Comparison of ENCODE assay signal across 10 cellular contexts in genomic region chr7:55130079-55130476, GRCh38.
DNase-seq lines count a peak whose midpoint lies in the region; ATAC-seq and TF ChIP-seq lines count a peak whose summit lies in the region.
"Had no signal": no experiment of that assay in that cellular context is flagged by ENCODE, and none has a peak within 500 bp of the region (broad histone marks: within the 10 kb centered on the region; RNA-seq: fewer than 3 reads in every experiment).

No MANE protein-coding gene starts in this region.

- no peak for TF ChIP-seq POLR2A in body of pancreas (IDR thresholded peaks at IDR 0.05)

- intact Hi-C loops in body of pancreas (cut with DNase I) = no loop called here

- H3K9me3 ChIP-seq in body of pancreas (no peaks in the 10 kb centered on the region), subcutaneous abdominal adipose tissue (ENCODE audit: control insufficient read depth in 5 of 5, low read length in 5 of 5) (no peaks in the 10 kb centered on the region)
- H3K9me3 ChIP-seq: neutrophil had no signal

- no peaks in the 10 kb centered on the region for H3K36me3 ChIP-seq in body of pancreas (replicated peaks in 1 of 2; ENCODE audit: insufficient read depth in 1 of 2, low read depth in 2 of 2)
- H3K36me3 ChIP-seq in subcutaneous abdominal adipose tissue (ENCODE audit: control insufficient read depth in 5 of 5, insufficient read depth in 5 of 5, low read length in 5 of 5) = no peaks in the 10 kb centered on the region
- H3K36me3 ChIP-seq: neutrophil had no signal

- H3K27ac ChIP-seq in body of pancreas = peak overlapping the region in 3 of 4 donors; percentile 39 to 50 (median 43)
- peak overlapping the region; percentile 88 for H3K27ac ChIP-seq in subcutaneous abdominal adipose tissue (ENCODE audit: low read depth, low read length)
- H3K27ac ChIP-seq: neutrophil had no signal

- H3K9ac ChIP-seq in subcutaneous abdominal adipose tissue (ENCODE audit: low read length in 5 of 5) = peak overlapping the region in 2 of 5 donors; percentile 52 to 63

- ATAC-seq in body of pancreas = peak; percentile 22
- ATAC-seq in GM18517 (IDR thresholded peaks at IDR 0.05; ENCODE audit: unreplicated experiment) = no peak

- H3K27me3 ChIP-seq in body of pancreas (no peaks in the 10 kb centered on the region), subcutaneous abdominal adipose tissue (ENCODE audit: control insufficient read depth in 5 of 5, insufficient read depth in 4 of 5, low read length in 5 of 5) (no peaks in the 10 kb centered on the region)
- H3K27me3 ChIP-seq: neutrophil had no signal

- H3K4me1 ChIP-seq in body of pancreas (peaks cover 25% of the 10 kb centered on the region), subcutaneous abdominal adipose tissue (ENCODE audit: control insufficient read depth in 5 of 5, insufficient read depth in 5 of 5, low read length in 5 of 5) (peaks cover 6 to 71% (median 65%) of the 10 kb centered on the region in 5 donors)

- no peak for TF ChIP-seq CTCF in body of pancreas (IDR thresholded peaks at IDR 0.05)

- H3K4me3 ChIP-seq in body of pancreas (no peak overlapping the region), subcutaneous abdominal adipose tissue (ENCODE audit: low read depth in 1 of 5, low read length in 5 of 5) (no peak overlapping the region)

- 58 to 66% methylated on average over 5 of the region's 5 CpGs for WGBS in body of pancreas, 2 donors

- DNase-seq in M059J (ENCODE audit: low read depth) (peak; percentile 89), body of pancreas (no peak), kidney glomerular epithelial cell (lab: John Stamatoyannopoulos, UW) (peak; percentile 28), NCI-H82 (lab: John Stamatoyannopoulos, UW) (no peak), globus pallidus (ENCODE audit: low spot score) (no peak)
- no peak for DNase-seq in activated effector memory CD4-positive, alpha-beta T cell treated with Interleukin-2 at 50 U/mL for 16 hours
- DNase-seq: activated CD4-positive, CD25-positive, alpha-beta regulatory T cell had no signal

Comparison
In these comparisons a context has a peak if more than half of its experiments do, and no peak if none do; other contexts are left out.
1. DNase-seq: peak in M059J (single experiment) and kidney glomerular epithelial cell (single experiment); none in body of pancreas (0 of 4), NCI-H82 (single experiment), globus pallidus (single experiment) and activated effector memory CD4-positive, alpha-beta T cell treated with Interleukin-2 at 50 U/mL for 16 hours (single experiment).